ENCODE assay signal across 32 cellular contexts in genomic region chr2:233017947-233018346, GRCh38. TPM values are rescaled to one million over a fixed set of nuclear protein-coding genes. Genes with fewer than 3 reads are reported as not detected.
"Had no signal": no experiment of that assay in that cellular context is flagged by ENCODE, and none has a peak within 500 bp of the region (broad histone marks: within the 10 kb centered on the region; RNA-seq: fewer than 3 reads in every experiment).

No MANE protein-coding gene starts in this region.

- H3K4me1 Mint-ChIP-seq: naive thymus-derived CD4-positive, alpha-beta T cell had no signal

- H3K27me3 Mint-ChIP-seq: natural killer cell treated with Interleukin-12 subunit alpha and Interleukin-12 subunit beta and Interleukin-15 and Interleukin-18, amount 100 ng/mL, for 72 hours had no signal

- H3K4me3 ChIP-seq: heart right ventricle, left lung, lower lobe of right lung, pancreas, prostate gland, sigmoid colon, smooth muscle cell, stomach, testis, thyroid gland, upper lobe of right lung had no signal

- H3K4me1 ChIP-seq: heart right ventricle, left lung, lower lobe of right lung, prostate gland, sigmoid colon, testis, thyroid gland, upper lobe of right lung had no signal

- FAIRE-seq: keratinocyte, pancreas, urothelium cell line had no signal

- DNase-seq: heart right ventricle; hippocampal formation; kidney glomerular epithelial cell; left cardiac atrium; left lung; lower lobe of right lung; mammary epithelial cell; mesenchymal stem cell; naive thymus-derived CD4-positive, alpha-beta T cell; pancreas; posterior cingulate gyrus; retina; right cardiac atrium; sigmoid colon; stimulated activated CD4-positive, alpha-beta T cell treated with anti-CD3 and anti-CD28 coated beads, Interleukin-2, amount 100 ng/mL, for 24 hours; stimulated activated CD4-positive, alpha-beta T cell treated with anti-CD3 and anti-CD28 coated beads, Interleukin-4, amount 100 ng/mL, for 1 hour; stimulated activated naive B cell treated with anti-CD40 and anti-IgM and Interleukin-4, amounts not matched to agents 10 μg/mL and 1 μg/mL and 100 μg/mL, for 72 hours; stimulated activated naive CD8-positive, alpha-beta T cell treated with anti-CD3 and anti-CD28 coated beads, Interleukin-15, Interleukin-2, amounts not matched to agents 100 U/mL and 50 U/mL, for 24 hours; stomach; testis; thyroid gland; trophoblast cell; upper lobe of right lung had no signal

- H3K4me3 Mint-ChIP-seq: naive thymus-derived CD4-positive, alpha-beta T cell; natural killer cell treated with Interleukin-12 subunit alpha and Interleukin-12 subunit beta and Interleukin-15 and Interleukin-18, amount 100 ng/mL, for 72 hours; stimulated activated naive B cell treated with anti-CD40 and anti-IgM and Interleukin-4, amounts not matched to agents 10 μg/mL and 1 μg/mL and 100 μg/mL, for 72 hours had no signal

- H3K27me3 ChIP-seq: left lung, pancreas, sigmoid colon, stomach, testis, thyroid gland, upper lobe of right lung had no signal

- H3K36me3 Mint-ChIP-seq: natural killer cell treated with Interleukin-12 subunit alpha and Interleukin-12 subunit beta and Interleukin-15 and Interleukin-18, amount 100 ng/mL, for 72 hours had no signal

- H3K27ac ChIP-seq: heart right ventricle, left lung, lower lobe of right lung, pancreas, prostate gland, sigmoid colon, testis, thyroid gland, upper lobe of right lung had no signal

- H3K9me3 ChIP-seq: left lung, pancreas, prostate gland, testis, thyroid gland, upper lobe of right lung had no signal

- ATAC-seq: heart right ventricle; left cardiac atrium; left lung; lower lobe of right lung; naive thymus-derived CD4-positive, alpha-beta T cell; natural killer cell treated with Interleukin-12 subunit alpha and Interleukin-12 subunit beta and Interleukin-15 and Interleukin-18, amount 100 ng/mL, for 72 hours; pancreas; right cardiac atrium; stimulated activated naive B cell treated with anti-CD40 and anti-IgM and Interleukin-4, amounts not matched to agents 10 μg/mL and 1 μg/mL and 100 μg/mL, for 72 hours; stimulated activated naive CD8-positive, alpha-beta T cell treated with anti-CD3 and anti-CD28 coated beads, Interleukin-15, Interleukin-2, amounts not matched to agents 100 U/mL and 50 U/mL, for 24 hours; upper lobe of right lung had no signal

- H3K36me3 ChIP-seq: heart right ventricle, left lung, lower lobe of right lung, pancreas, prostate gland, sigmoid colon, stomach, thyroid gland, upper lobe of right lung had no signal

- H3K4me2 ChIP-seq: smooth muscle cell had no signal

- H3K27ac Mint-ChIP-seq: naive thymus-derived CD4-positive, alpha-beta T cell; natural killer cell treated with Interleukin-12 subunit alpha and Interleukin-12 subunit beta and Interleukin-15 and Interleukin-18, amount 100 ng/mL, for 72 hours; stimulated activated naive B cell treated with anti-CD40 and anti-IgM and Interleukin-4, amounts not matched to agents 10 μg/mL and 1 μg/mL and 100 μg/mL, for 72 hours had no signal

RNA-seq across cellular contexts. Expression of gene NGEF, which starts 4.9 kb away (rescaled TPM):
- total RNA-seq: naive thymus-derived CD4-positive, alpha-beta T cell; natural killer cell treated with Interleukin-12 subunit alpha and Interleukin-12 subunit beta and Interleukin-15 and Interleukin-18, amount 100 ng/mL, for 72 hours; osteoblast; smooth muscle cell; upper lobe of right lung had no signal
- polyA plus RNA-seq: naive thymus-derived CD4-positive, alpha-beta T cell had no signal

RNA-seq across cellular contexts. Expression of gene NEU2, which starts 14.5 kb away (rescaled TPM):
- total RNA-seq: heart right ventricle; left cardiac atrium; left lung; liver; lower lobe of right lung; mammary epithelial cell; myocyte; naive thymus-derived CD4-positive, alpha-beta T cell; natural killer cell treated with Interleukin-12 subunit alpha and Interleukin-12 subunit beta and Interleukin-15 and Interleukin-18, amount 100 ng/mL, for 72 hours; osteoblast; pancreas; prostate gland; right cardiac atrium; sigmoid colon; stomach; testis; thyroid gland; upper lobe of right lung had no signal
- polyA plus RNA-seq: heart right ventricle; keratinocyte; liver; mammary epithelial cell; naive thymus-derived CD4-positive, alpha-beta T cell; neural cell; pancreas; right cardiac atrium; sigmoid colon; smooth muscle cell; stomach had no signal

RNA-seq across cellular contexts. Expression of gene INPP5D, which starts 42.2 kb away (rescaled TPM):
- polyA plus RNA-seq: neural cell had no signal
